23 cellular contexts compared by ENCODE assay signal in the genomic region with DNA sequence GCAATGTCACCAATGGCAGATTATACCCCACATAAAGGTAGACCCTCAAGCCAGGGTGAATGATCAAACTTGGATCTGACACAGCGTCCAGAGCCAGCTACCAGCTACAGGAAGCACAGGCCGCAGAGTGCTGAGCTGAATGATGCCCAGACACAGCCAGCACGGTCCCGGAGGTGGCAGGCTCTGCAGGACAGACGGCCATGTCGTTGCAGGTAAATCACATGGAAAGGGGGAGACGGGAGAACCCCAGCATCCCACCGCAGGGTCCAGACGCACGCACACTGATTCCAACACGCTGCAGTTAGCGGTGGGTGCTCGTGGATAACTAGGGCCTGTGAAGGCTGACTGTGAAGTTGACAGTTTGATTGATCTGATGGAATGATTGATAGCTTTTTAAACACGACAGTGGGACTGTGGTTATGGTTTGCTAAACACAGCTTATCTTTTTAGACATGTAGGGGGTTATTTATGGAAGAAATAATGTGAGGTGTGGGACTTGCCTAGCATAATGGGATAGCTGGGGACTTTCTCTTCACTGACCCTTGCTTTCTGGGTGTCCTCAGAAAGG.
"Had no signal": no experiment of that assay in that cellular context is flagged by ENCODE, and none has a peak within 500 bp of the region (broad histone marks: within the 10 kb centered on the region; RNA-seq: fewer than 3 reads in every experiment).

No MANE protein-coding gene starts in this region.

- H3K4me3 ChIP-seq: hepatocyte, right lobe of liver, thoracic aorta had no signal

- H3K36me3 ChIP-seq: right lobe of liver, thoracic aorta, WERI-Rb-1 had no signal

- H3K4me1 ChIP-seq: parathyroid adenoma, right lobe of liver had no signal

- DNase-seq: activated CD4-positive, alpha-beta T cell treated with anti-CD3 and anti-CD28 coated beads for 1 hour; activated CD4-positive, alpha-beta T cell treated with anti-CD3 and anti-CD28 coated beads, Interleukin-2, amount 50 U/mL, for 1 hour; activated CD8-positive, alpha-beta T cell treated with anti-CD3 and anti-CD28 coated beads, Interleukin-2, amount 10 ng/mL, durations not matched to agents 7 days and 5 days; activated naive CD4-positive, alpha-beta T cell; activated T-cell treated with anti-CD3 and anti-CD28 coated beads, Interleukin-2, amount 50 U/mL, for 1 hour; amygdala; effector CD4-positive, alpha-beta T cell; erythroblast; foreskin fibroblast; immature natural killer cell; kidney glomerular epithelial cell; left ventricle myocardium superior; mammary epithelial cell; nucleus accumbens; SK-N-SH; stimulated activated CD4-positive, alpha-beta T cell treated with anti-CD3 and anti-CD28 coated beads, Interleukin-4, amount 100 ng/mL, for 1 hour; stimulated activated naive CD4-positive, alpha-beta T cell; WERI-Rb-1 had no signal

- ATAC-seq: activated CD8-positive, alpha-beta T cell treated with anti-CD3 and anti-CD28 coated beads, Interleukin-2, amount 10 ng/mL, durations not matched to agents 7 days and 5 days; left ventricle myocardium superior; natural killer cell treated with Interleukin-12 subunit alpha and Interleukin-12 subunit beta and Interleukin-15 and Interleukin-18, amount 100 ng/mL, for 72 hours; right lobe of liver had no signal

- H3K9ac ChIP-seq: parathyroid adenoma, SK-N-SH had no signal

- H3K9me3 ChIP-seq: right lobe of liver, SK-N-SH, thoracic aorta had no signal

- H3K27ac ChIP-seq: hepatocyte, parathyroid adenoma, right lobe of liver, thoracic aorta, WERI-Rb-1 had no signal

- H3K27me3 ChIP-seq: hepatocyte, right lobe of liver had no signal
